In genomic region chr3:45832691-45833090, GRCh38 we compare ENCODE assay signal across 9 cellular contexts. TPM values are rescaled to one million over a fixed set of nuclear protein-coding genes. Genes with fewer than 3 reads are reported as not detected.
DNase-seq lines count a peak whose midpoint lies in the region; ATAC-seq and TF ChIP-seq lines count a peak whose summit lies in the region.
"Had no signal": no experiment of that assay in that cellular context is flagged by ENCODE, and none has a peak within 500 bp of the region (broad histone marks: within the 10 kb centered on the region; RNA-seq: fewer than 3 reads in every experiment).

No MANE protein-coding gene starts in this region.

- TF ChIP-seq CTCF in GM12865 (IDR thresholded peaks at IDR 0.05; ENCODE audit: insufficient read depth, low read depth, low read length, missing control alignments): peak; percentile 38
- peak; percentile 49 for TF ChIP-seq CTCF in OCI-LY3 (IDR thresholded peaks at IDR 0.05; ENCODE audit: low read depth, low read length)
- peak; percentile 3 for TF ChIP-seq CTCF in fibroblast of villous mesenchyme (IDR thresholded peaks at IDR 0.05; ENCODE audit: insufficient read depth, low read depth, low read length)

- no peaks in the 10 kb centered on the region for H3K36me3 ChIP-seq in OCI-LY3 (replicated peaks; ENCODE audit: low read depth, low read length)

- ATAC-seq in GM19324 (IDR thresholded peaks at IDR 0.05; ENCODE audit: low FRiP score, unreplicated experiment) (no peak), GM18505 (IDR thresholded peaks at IDR 0.05; ENCODE audit: unreplicated experiment) (no peak)

- H3K4me2 ChIP-seq in OCI-LY3 (ENCODE audit: low read length): no peak overlapping the region

- no peak overlapping the region for H3K4me3 ChIP-seq in GM12865 (ENCODE audit: low read depth, low read length)
- no peak overlapping the region for H3K4me3 ChIP-seq in OCI-LY3 (ENCODE audit: low read length)
- H3K4me3 ChIP-seq in fibroblast of villous mesenchyme (ENCODE audit: low read depth, low read length): no peak overlapping the region

- no peak overlapping the region for H3K27ac ChIP-seq in OCI-LY3 (ENCODE audit: low read length)

- no peaks in the 10 kb centered on the region for H3K27me3 ChIP-seq in OCI-LY3 (ENCODE audit: low read depth, low read length)

- no peak overlapping the region for H2AFZ ChIP-seq in OCI-LY3 (ENCODE audit: low read depth, low read length)

- no peaks in the 10 kb centered on the region for H3K4me1 ChIP-seq in OCI-LY3 (ENCODE audit: low read length)

- H3K9me3 ChIP-seq in OCI-LY3 (ENCODE audit: insufficient read depth, low read length): no peaks in the 10 kb centered on the region

- TF ChIP-seq POLR2A in GM18505 (IDR thresholded peaks at IDR 0.05; ENCODE audit: borderline replicate concordance, extremely low read depth, insufficient read depth, insufficient read length): no peak

- no peak overlapping the region for H3K9ac ChIP-seq in OCI-LY3 (ENCODE audit: low read length)

- DNase-seq in ACHN (peak; percentile 27), GM12865 (ENCODE audit: low read depth) (peak; percentile 53), fibroblast of villous mesenchyme (ENCODE audit: low read depth) (peak; percentile 25), T1000 (lab: John Stamatoyannopoulos, UW) (no peak)
- no peak for DNase-seq in stimulated activated CD4-positive, alpha-beta T cell treated with anti-CD3 and anti-CD28 coated beads, Interleukin-4, amount 100 ng/mL, for 24 hours
- DNase-seq: posterior cingulate gyrus had no signal

- in situ Hi-C loops in ACHN (cut with HindIII; ENCODE audit: low pct_ligation_motif_present, low pct_unique_long_range_greater_than_20kb, low sequenced_read_pairs): no loop called here

- H3K79me2 ChIP-seq in OCI-LY3 (ENCODE audit: low read length): no peaks in the 10 kb centered on the region

- no peaks in the 10 kb centered on the region for H4K20me1 ChIP-seq in OCI-LY3 (ENCODE audit: insufficient read depth, low read length)

RNA-seq across cellular contexts. Expression of gene LZTFL1, which starts 9.2 kb away (rescaled TPM):
- total RNA-seq in fibroblast of villous mesenchyme: 13.2 and 18.6 TPM in 2 replicates

RNA-seq across cellular contexts. Expression of gene SLC6A20, which starts 36.4 kb away (rescaled TPM):
- not detected in 2 replicates for total RNA-seq in fibroblast of villous mesenchyme

RNA-seq across cellular contexts. Expression of gene CCR9, which starts 53.7 kb away (rescaled TPM):
- total RNA-seq in fibroblast of villous mesenchyme: not detected in 2 replicates

Comparison
In these comparisons a context has a peak if more than half of its experiments do, and no peak if none do; other contexts are left out.
1. DNase-seq: peak in ACHN (single experiment), GM12865 (single experiment) and fibroblast of villous mesenchyme (single experiment); none in stimulated activated CD4-positive, alpha-beta T cell treated with anti-CD3 and anti-CD28 coated beads, Interleukin-4, amount 100 ng/mL, for 24 hours (single experiment) and T1000 (single experiment).
2. Peak in every context shown above with its lines, with median percentiles within 50 percentile points of each other: CTCF ChIP-seq.